1 cellular context compared by ENCODE assay signal in genomic region chr4:112170451-112170993, GRCh38.
A peak's percentile ranks its signal among the peaks of the same experiment; 100 is the strongest.
TF ChIP-seq lines count a peak whose summit lies in the region.

No MANE protein-coding gene starts in this region.

TF ChIP-seq in K562, 482 proteins besides CTCF, POLR2A, EP300 and RAD21 (continued from another document and continues in another):
- no peak for TF ChIP-seq PHF21A (IDR thresholded peaks at IDR 0.05; ENCODE audit: borderline replicate concordance, low read depth)
- no peak for TF ChIP-seq ZNF274 (IDR thresholded peaks at IDR 0.05; ENCODE audit: borderline replicate concordance, low read depth, low read length)
- TF ChIP-seq NFE2L1 (tag; IDR thresholded peaks at IDR 0.05; ENCODE audit: borderline replicate concordance, low read depth): no peak
- no peak for TF ChIP-seq HMGN3 (IDR thresholded peaks at IDR 0.05; ENCODE audit: borderline replicate concordance, extremely low read depth, insufficient read length, low read depth, low read length)
- no peak for TF ChIP-seq RBM39 (optimal IDR thresholded peaks at IDR 0.05; ENCODE audit: low read depth, low read length)
- TF ChIP-seq ZNF644 (tag; IDR thresholded peaks at IDR 0.05; ENCODE audit: low read depth): peak; percentile 79; the same call in 1 of the 2 replicates
- TF ChIP-seq ZNF146 (CRISPR knock-in tag; IDR thresholded peaks at IDR 0.05; ENCODE audit: unreplicated experiment): no peak
- TF ChIP-seq ZNF124 (CRISPR knock-in tag; IDR thresholded peaks at IDR 0.05): no peak
- TF ChIP-seq TCF7L2 (IDR thresholded peaks at IDR 0.05; ENCODE audit: low read depth, low read length): no peak
- TF ChIP-seq ZNF766 (CRISPR knock-in tag; conservative IDR thresholded peaks at IDR 0.05): peak; percentile 72
- TF ChIP-seq PHF8 (IDR thresholded peaks at IDR 0.05; ENCODE audit: borderline replicate concordance, low read length): no peak
- TF ChIP-seq HMG20A (CRISPR knock-in tag; conservative IDR thresholded peaks at IDR 0.05): no peak
- no peak for TF ChIP-seq THRA (IDR thresholded peaks at IDR 0.05)
- TF ChIP-seq, protein P1, sequence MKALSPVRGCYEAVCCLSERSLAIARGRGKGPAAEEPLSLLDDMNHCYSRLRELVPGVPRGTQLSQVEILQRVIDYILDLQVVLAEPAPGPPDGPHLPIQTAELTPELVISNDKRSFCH (CRISPR knock-in tag; IDR thresholded peaks at IDR 0.05): no peak
- TF ChIP-seq, protein P1 (tag; IDR thresholded peaks at IDR 0.05): no peak
- no peak for TF ChIP-seq TRIM28 (IDR thresholded peaks at IDR 0.05)
- TF ChIP-seq ZFP36 (IDR thresholded peaks at IDR 0.05; ENCODE audit: low read depth, low read length, partially characterized antibody): no peak
- no peak for TF ChIP-seq ARHGAP35 (IDR thresholded peaks at IDR 0.05; ENCODE audit: partially characterized antibody)
- TF ChIP-seq TCF7 (IDR thresholded peaks at IDR 0.05; ENCODE audit: borderline replicate concordance): no peak
- TF ChIP-seq MCM7 (IDR thresholded peaks at IDR 0.05): no peak
- no peak for TF ChIP-seq ZNF134 (CRISPR knock-in tag; conservative IDR thresholded peaks at IDR 0.05)
- no peak for TF ChIP-seq NCOA1 (IDR thresholded peaks at IDR 0.05; ENCODE audit: low read depth)
- TF ChIP-seq, protein P2, sequence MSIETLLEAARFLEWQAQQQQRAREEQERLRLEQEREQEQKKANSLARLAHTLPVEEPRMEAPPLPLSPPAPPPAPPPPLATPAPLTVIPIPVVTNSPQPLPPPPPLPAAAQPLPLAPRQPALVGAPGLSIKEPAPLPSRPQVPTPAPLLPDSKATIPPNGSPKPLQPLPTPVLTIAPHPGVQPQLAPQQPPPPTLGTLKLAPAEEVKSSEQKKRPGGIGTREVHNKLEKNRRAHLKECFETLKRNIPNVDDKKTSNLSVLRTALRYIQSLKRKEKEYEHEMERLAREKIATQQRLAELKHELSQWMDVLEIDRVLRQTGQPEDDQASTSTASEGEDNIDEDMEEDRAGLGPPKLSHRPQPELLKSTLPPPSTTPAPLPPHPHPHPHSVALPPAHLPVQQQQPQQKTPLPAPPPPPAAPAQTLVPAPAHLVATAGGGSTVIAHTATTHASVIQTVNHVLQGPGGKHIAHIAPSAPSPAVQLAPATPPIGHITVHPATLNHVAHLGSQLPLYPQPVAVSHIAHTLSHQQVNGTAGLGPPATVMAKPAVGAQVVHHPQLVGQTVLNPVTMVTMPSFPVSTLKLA (conservative IDR thresholded peaks at IDR 0.05): peak; percentile 33 to 52; a peak in 2 of 4 replicates
- no peak for TF ChIP-seq NFATC3 (IDR thresholded peaks at IDR 0.05)
- 0 out of 2 replicates have a peak, but pooled peaks have one; percentile 57 for TF ChIP-seq CREB3 (tag; conservative IDR thresholded peaks at IDR 0.05; ENCODE audit: low read depth)
- TF ChIP-seq FOXA3 (CRISPR knock-in tag; conservative IDR thresholded peaks at IDR 0.05 in 1 of 2, IDR thresholded peaks at IDR 0.05 in 1 of 2): peak; percentile 23 to 82; a peak in 2 of 4 replicates
- peak; percentile 73; the same call in 1 of the 2 replicates for TF ChIP-seq SMARCC2 (IDR thresholded peaks at IDR 0.05; ENCODE audit: low read depth)
- peak; percentile 83 for TF ChIP-seq NFE2 (IDR thresholded peaks at IDR 0.05; ENCODE audit: low read depth)
- TF ChIP-seq PHB2 (IDR thresholded peaks at IDR 0.05; ENCODE audit: low read depth): no peak
- no peak for TF ChIP-seq KLF16 (IDR thresholded peaks at IDR 0.05)
- TF ChIP-seq, protein P3, sequence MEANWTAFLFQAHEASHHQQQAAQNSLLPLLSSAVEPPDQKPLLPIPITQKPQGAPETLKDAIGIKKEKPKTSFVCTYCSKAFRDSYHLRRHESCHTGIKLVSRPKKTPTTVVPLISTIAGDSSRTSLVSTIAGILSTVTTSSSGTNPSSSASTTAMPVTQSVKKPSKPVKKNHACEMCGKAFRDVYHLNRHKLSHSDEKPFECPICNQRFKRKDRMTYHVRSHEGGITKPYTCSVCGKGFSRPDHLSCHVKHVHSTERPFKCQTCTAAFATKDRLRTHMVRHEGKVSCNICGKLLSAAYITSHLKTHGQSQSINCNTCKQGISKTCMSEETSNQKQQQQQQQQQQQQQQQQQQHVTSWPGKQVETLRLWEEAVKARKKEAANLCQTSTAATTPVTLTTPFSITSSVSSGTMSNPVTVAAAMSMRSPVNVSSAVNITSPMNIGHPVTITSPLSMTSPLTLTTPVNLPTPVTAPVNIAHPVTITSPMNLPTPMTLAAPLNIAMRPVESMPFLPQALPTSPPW (CRISPR knock-in tag; IDR thresholded peaks at IDR 0.05): peak; percentile 39; the same call in 1 of the 2 replicates
- 0 out of 2 replicates have a peak, but pooled peaks have one; percentile 35 for TF ChIP-seq HDAC2 (IDR thresholded peaks at IDR 0.05)
- 0 out of 2 replicates have a peak, but pooled peaks have one; percentile 22 for TF ChIP-seq MECOM (CRISPR knock-in tag; IDR thresholded peaks at IDR 0.05)
- TF ChIP-seq ZNF239 (CRISPR knock-in tag; IDR thresholded peaks at IDR 0.05): no peak
- TF ChIP-seq MEIS2 (IDR thresholded peaks at IDR 0.05; ENCODE audit: partially characterized antibody): peak; percentile 70
- peak; percentile 77 for TF ChIP-seq MAFG (tag; conservative IDR thresholded peaks at IDR 0.05)
- TF ChIP-seq NFXL1 (CRISPR knock-in tag; IDR thresholded peaks at IDR 0.05): no peak
- peak; percentile 76; the same call in 1 of the 2 replicates for TF ChIP-seq GATAD2B (IDR thresholded peaks at IDR 0.05; ENCODE audit: borderline replicate concordance)
- TF ChIP-seq, protein P4, sequence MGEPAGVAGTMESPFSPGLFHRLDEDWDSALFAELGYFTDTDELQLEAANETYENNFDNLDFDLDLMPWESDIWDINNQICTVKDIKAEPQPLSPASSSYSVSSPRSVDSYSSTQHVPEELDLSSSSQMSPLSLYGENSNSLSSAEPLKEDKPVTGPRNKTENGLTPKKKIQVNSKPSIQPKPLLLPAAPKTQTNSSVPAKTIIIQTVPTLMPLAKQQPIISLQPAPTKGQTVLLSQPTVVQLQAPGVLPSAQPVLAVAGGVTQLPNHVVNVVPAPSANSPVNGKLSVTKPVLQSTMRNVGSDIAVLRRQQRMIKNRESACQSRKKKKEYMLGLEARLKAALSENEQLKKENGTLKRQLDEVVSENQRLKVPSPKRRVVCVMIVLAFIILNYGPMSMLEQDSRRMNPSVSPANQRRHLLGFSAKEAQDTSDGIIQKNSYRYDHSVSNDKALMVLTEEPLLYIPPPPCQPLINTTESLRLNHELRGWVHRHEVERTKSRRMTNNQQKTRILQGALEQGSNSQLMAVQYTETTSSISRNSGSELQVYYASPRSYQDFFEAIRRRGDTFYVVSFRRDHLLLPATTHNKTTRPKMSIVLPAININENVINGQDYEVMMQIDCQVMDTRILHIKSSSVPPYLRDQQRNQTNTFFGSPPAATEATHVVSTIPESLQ (CRISPR knock-in tag; IDR thresholded peaks at IDR 0.05): no peak
- TF ChIP-seq DLX4 (CRISPR knock-in tag; IDR thresholded peaks at IDR 0.05): no peak
- no peak for TF ChIP-seq CBFA2T2 (conservative IDR thresholded peaks at IDR 0.05)
- no peak for TF ChIP-seq ZNF449 (CRISPR knock-in tag; IDR thresholded peaks at IDR 0.05)
- TF ChIP-seq SMAD3 (CRISPR knock-in tag; conservative IDR thresholded peaks at IDR 0.05): peak; percentile 56; the same call in 1 of the 2 replicates
- TF ChIP-seq, protein P5, sequence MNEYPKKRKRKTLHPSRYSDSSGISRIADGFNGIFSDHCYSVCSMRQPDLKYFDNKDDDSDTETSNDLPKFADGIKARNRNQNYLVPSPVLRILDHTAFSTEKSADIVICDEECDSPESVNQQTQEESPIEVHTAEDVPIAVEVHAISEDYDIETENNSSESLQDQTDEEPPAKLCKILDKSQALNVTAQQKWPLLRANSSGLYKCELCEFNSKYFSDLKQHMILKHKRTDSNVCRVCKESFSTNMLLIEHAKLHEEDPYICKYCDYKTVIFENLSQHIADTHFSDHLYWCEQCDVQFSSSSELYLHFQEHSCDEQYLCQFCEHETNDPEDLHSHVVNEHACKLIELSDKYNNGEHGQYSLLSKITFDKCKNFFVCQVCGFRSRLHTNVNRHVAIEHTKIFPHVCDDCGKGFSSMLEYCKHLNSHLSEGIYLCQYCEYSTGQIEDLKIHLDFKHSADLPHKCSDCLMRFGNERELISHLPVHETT (CRISPR knock-in tag; conservative IDR thresholded peaks at IDR 0.05 in 1 of 2, IDR thresholded peaks at IDR 0.05 in 1 of 2): peak in 1 of 2 experiments; percentile 49; a peak in 1 of 4 replicates
- no peak for TF ChIP-seq MYNN (IDR thresholded peaks at IDR 0.05)
- no peak for TF ChIP-seq MYNN (CRISPR knock-in tag; IDR thresholded peaks at IDR 0.05)
- no peak for TF ChIP-seq HDAC8 (tag; IDR thresholded peaks at IDR 0.05)
- TF ChIP-seq CTBP1 (IDR thresholded peaks at IDR 0.05; ENCODE audit: borderline replicate concordance): no peak
- no peak for TF ChIP-seq SRSF3 (IDR thresholded peaks at IDR 0.05; ENCODE audit: insufficient read depth, low read length)
- TF ChIP-seq ASH1L (IDR thresholded peaks at IDR 0.05; ENCODE audit: borderline replicate concordance, low read depth, partially characterized antibody): no peak
- TF ChIP-seq C11orf30 (IDR thresholded peaks at IDR 0.05; ENCODE audit: low read depth): peak; percentile 60
- no peak for TF ChIP-seq DIDO1 (tag; IDR thresholded peaks at IDR 0.05; ENCODE audit: low read depth)
- peak; percentile 77 for TF ChIP-seq BRD9 (IDR thresholded peaks at IDR 0.05; ENCODE audit: low read depth, partially characterized antibody)
- TF ChIP-seq SAFB (IDR thresholded peaks at IDR 0.05; ENCODE audit: borderline replicate concordance, low read depth, low read length): no peak
